ENCODE assay signal across 8 cellular contexts in the genomic region with DNA sequence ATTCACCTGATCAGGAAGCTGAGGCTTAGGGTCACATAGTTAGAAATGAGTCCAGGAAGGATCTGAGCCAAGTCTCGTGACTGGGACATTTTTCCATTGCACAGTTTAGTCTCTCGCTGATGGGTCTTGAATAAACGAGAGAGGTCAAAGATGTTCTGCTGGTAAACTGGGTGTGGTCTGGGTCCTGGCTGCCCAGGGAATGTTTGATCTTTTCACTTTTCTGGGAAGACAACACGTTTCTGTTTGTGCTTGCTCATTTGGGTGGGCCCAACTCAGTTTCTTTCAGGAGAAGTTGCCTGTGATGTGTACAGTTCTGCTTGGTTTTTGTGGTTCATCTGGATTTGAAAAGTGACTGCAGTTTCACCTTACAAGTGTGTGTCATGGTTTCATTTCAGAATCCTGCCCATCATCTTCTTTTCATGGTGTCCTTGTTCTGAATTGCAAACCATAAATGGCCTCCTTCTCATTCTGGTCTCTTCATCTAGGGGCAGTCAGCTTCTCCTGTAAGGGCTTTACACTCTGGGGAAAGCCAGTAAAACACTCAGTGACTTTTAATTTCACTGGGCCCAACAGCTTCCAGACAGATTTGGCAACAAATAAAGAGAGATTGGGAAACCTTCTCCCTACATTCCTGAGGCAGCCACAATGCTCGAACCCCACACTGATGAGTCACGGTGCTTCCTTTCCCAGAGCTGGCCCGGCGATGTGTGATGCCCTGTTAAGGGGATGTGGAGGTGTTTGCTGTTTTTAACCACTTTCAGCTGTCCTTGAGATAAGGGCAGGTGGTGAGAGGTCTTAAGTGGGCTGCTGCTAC. TPM values are rescaled to one million over a fixed set of nuclear protein-coding genes. Genes with fewer than 3 reads are reported as not detected.
DNase-seq lines count a peak whose midpoint lies in the region; ATAC-seq, FAIRE-seq and TF ChIP-seq lines count a peak whose summit lies in the region.

No MANE protein-coding gene starts in this region.

- dilution Hi-C loops in keratinocyte (cut with MboI; ENCODE audit: extremely low pct_ligation_motif_present, low sequenced_read_pairs), result no loop called here

- H3K79me2 ChIP-seq in keratinocyte (ENCODE audit: control insufficient read depth, insufficient read depth, low read length), result peaks cover 46% of the 10 kb centered on the region

- peaks cover 51% of the 10 kb centered on the region for H3K4me1 ChIP-seq in keratinocyte (ENCODE audit: control insufficient read depth, extremely low read depth, insufficient read depth, low read length)
- peaks cover 11 to 26% (median 19%) of the 10 kb centered on the region in 4 donors for H3K4me1 ChIP-seq in transverse colon

- no peaks in the 10 kb centered on the region for H3K27me3 ChIP-seq in keratinocyte (ENCODE audit: control insufficient read depth, extremely low read depth, insufficient read depth, low read length)
- peaks cover 1% of the 10 kb centered on the region for H3K27me3 ChIP-seq in transverse colon

- H3K9me3 ChIP-seq in keratinocyte (ENCODE audit: control insufficient read depth, low read depth, low read length) (no peaks in the 10 kb centered on the region), transverse colon (no peaks in the 10 kb centered on the region)

- intact Hi-C loops in activated CD4-positive, alpha-beta T cell treated with anti-CD3 and anti-CD28 coated beads, Interleukin-2, amount 10 ng/mL, durations not matched to agents 24 days and 14 days (cut with micrococcal nuclease), result loop anchor here (1.0 kb wide), 1 partner anchor 11 kb away; no protein-coding TSS in a partner anchor
- intact Hi-C loops in transverse colon (cut with DNase I; ENCODE audit: low total_unique reads), result no loop called here

- TF ChIP-seq POLR2A in transverse colon (IDR thresholded peaks at IDR 0.05), result no peak

- H3K4me2 ChIP-seq in keratinocyte (ENCODE audit: control insufficient read depth, extremely low read depth, insufficient read depth, low read depth, low read length), result peak overlapping the region; percentile 89

- no peak for DNase-seq in activated CD4-positive, alpha-beta T cell treated with anti-CD3 and anti-CD28 coated beads, Interleukin-2, amount 10 ng/mL, durations not matched to agents 24 days and 14 days
- DNase-seq in activated CD4-positive, alpha-beta T cell treated with anti-CD3 and anti-CD28 coated beads for 1 hour, result no peak
- DNase-seq in keratinocyte (ENCODE audit: low read depth, low spot score) (peak; percentile 77), transverse colon (peak; percentile 41), SHP77 treated with DMSO at 0.1 percent for 48 hours (lab: John Stamatoyannopoulos, UW) (no peak), endothelial cell (ENCODE audit: low spot score) (no peak)

- peak overlapping the region; percentile 27 for H3K4me3 Mint-ChIP-seq in activated CD4-positive, alpha-beta T cell treated with anti-CD3 and anti-CD28 coated beads, Interleukin-2, amount 10 ng/mL, durations not matched to agents 24 days and 14 days
- no peak overlapping the region for H3K4me3 Mint-ChIP-seq in endothelial cell (ENCODE audit: unreplicated experiment)

- WGBS in transverse colon (ENCODE audit: low coverage in 1 of 2), 2 donors, result 22 to 42% methylated on average over 3 to 8 of the region's 8 CpGs

- peak; percentile 86 for ATAC-seq in HG03432 (IDR thresholded peaks at IDR 0.05; ENCODE audit: unreplicated experiment)

- H3K9me1 ChIP-seq in keratinocyte (ENCODE audit: control insufficient read depth, extremely low read depth, insufficient read depth, low read length), result no peaks in the 10 kb centered on the region

- H3K27ac Mint-ChIP-seq in activated CD4-positive, alpha-beta T cell treated with anti-CD3 and anti-CD28 coated beads, Interleukin-2, amount 10 ng/mL, durations not matched to agents 24 days and 14 days, result peak overlapping the region; percentile 34
- H3K27ac Mint-ChIP-seq in endothelial cell (ENCODE audit: unreplicated experiment), result no peak overlapping the region

- H3K36me3 ChIP-seq in keratinocyte (ENCODE audit: control insufficient read depth in 2 of 2, extremely low read depth in 1 of 2, insufficient read depth in 2 of 2, low read length in 2 of 2), result peaks cover 0 to 2% of the 10 kb centered on the region in 2 experiments
- H3K36me3 ChIP-seq in transverse colon, result no peaks in the 10 kb centered on the region

- H3K4me1 Mint-ChIP-seq in activated CD4-positive, alpha-beta T cell treated with anti-CD3 and anti-CD28 coated beads, Interleukin-2, amount 10 ng/mL, durations not matched to agents 24 days and 14 days, result peaks cover 17% of the 10 kb centered on the region
- H3K4me1 Mint-ChIP-seq in endothelial cell (ENCODE audit: unreplicated experiment), result peaks cover 15% of the 10 kb centered on the region

- H4K20me1 ChIP-seq in keratinocyte (ENCODE audit: control insufficient read depth, extremely low read depth, insufficient read depth, low read length), result no peaks in the 10 kb centered on the region

- peaks cover 54% of the 10 kb centered on the region for H3K27me3 Mint-ChIP-seq in activated CD4-positive, alpha-beta T cell treated with anti-CD3 and anti-CD28 coated beads, Interleukin-2, amount 10 ng/mL, durations not matched to agents 24 days and 14 days
- peaks cover 2% of the 10 kb centered on the region for H3K27me3 Mint-ChIP-seq in endothelial cell (ENCODE audit: unreplicated experiment)

- H3K4me3 ChIP-seq in WI38 (ENCODE audit: low read depth, low read length) (peak overlapping the region; percentile 3; the same call in 1 of the 2 replicates), keratinocyte (ENCODE audit: control insufficient read depth in 2 of 3, extremely low read depth in 1 of 3, insufficient read depth in 2 of 3, low read depth in 1 of 3, low read length in 3 of 3) (peak overlapping the region in 2 of 3 experiments; percentile 35 to 40), transverse colon (no peak overlapping the region)

- no peak for TF ChIP-seq EP300 in transverse colon (IDR thresholded peaks at IDR 0.05; ENCODE audit: low read depth)

- H3K9ac ChIP-seq in keratinocyte (ENCODE audit: control insufficient read depth, extremely low read depth, insufficient read depth, low read length), result peak overlapping the region; percentile 80

- TF ChIP-seq CTCF in WI38 (IDR thresholded peaks at IDR 0.05; ENCODE audit: low read depth, low read length) (no peak), keratinocyte (optimal IDR thresholded peaks at IDR 0.05 in 1 of 3, IDR thresholded peaks at IDR 0.05 in 1 of 3, conservative IDR thresholded peaks at IDR 0.05 in 1 of 3; ENCODE audit: extremely low read depth in 1 of 3, insufficient read depth in 2 of 3, low read length in 3 of 3) (no peak), transverse colon (IDR thresholded peaks at IDR 0.05) (no peak), endothelial cell (IDR thresholded peaks at IDR 0.05; ENCODE audit: unreplicated experiment) (no peak)

- in situ Hi-C loops in transverse colon (cut with MboI; ENCODE audit: low pct_ligation_motif_present in 1 of 4, low pct_unique_long_range_greater_than_20kb in 1 of 4, low sequenced_read_pairs in 3 of 4), result no loop called here

- no peaks in the 10 kb centered on the region for H3K36me3 Mint-ChIP-seq in activated CD4-positive, alpha-beta T cell treated with anti-CD3 and anti-CD28 coated beads, Interleukin-2, amount 10 ng/mL, durations not matched to agents 24 days and 14 days (ENCODE audit: low read depth)
- H3K36me3 Mint-ChIP-seq in endothelial cell (ENCODE audit: low read depth, unreplicated experiment), result no peaks in the 10 kb centered on the region

- H3K9me3 Mint-ChIP-seq in activated CD4-positive, alpha-beta T cell treated with anti-CD3 and anti-CD28 coated beads, Interleukin-2, amount 10 ng/mL, durations not matched to agents 24 days and 14 days, result no peaks in the 10 kb centered on the region
- H3K9me3 Mint-ChIP-seq in endothelial cell (ENCODE audit: unreplicated experiment), result no peaks in the 10 kb centered on the region

- peak; percentile 84 for FAIRE-seq in keratinocyte (lab: Jason Lieb, UNC)

- H3K27ac ChIP-seq in keratinocyte (ENCODE audit: control insufficient read depth, insufficient read depth, low read length), result peak overlapping the region; percentile 97
- peak overlapping the region; percentile 29 to 73 (median 64) for H3K27ac ChIP-seq in transverse colon

- no peak overlapping the region for H2AFZ ChIP-seq in keratinocyte (ENCODE audit: control insufficient read depth, low read length)

RNA-seq across cellular contexts. Expression of a gene that starts 7.2 kb away (rescaled TPM):
- 0.07 TPM in 1 of 2 replicates, not detected in the other for total RNA-seq in activated CD4-positive, alpha-beta T cell treated with anti-CD3 and anti-CD28 coated beads, Interleukin-2, amount 10 ng/mL, durations not matched to agents 24 days and 14 days
- 241 to 382 TPM (median 335 TPM) in 3 replicates for polyA plus RNA-seq in keratinocyte
- polyA plus RNA-seq in keratinocyte (2011; ENCODE audit: low read depth), result 430 TPM
- 209 and 270 TPM in 2 replicates for polyA plus RNA-seq in keratinocyte (2011; cell fraction: cytosol; rRNA removed)
- polyA plus RNA-seq in keratinocyte (2011; cell fraction: nucleus; rRNA removed), result 885 and 985 TPM in 2 replicates
- 282 and 1,276 TPM in 2 replicates for polyA plus RNA-seq in keratinocyte (2012; ENCODE audit: low replicate concordance)
- polyA minus RNA-seq in keratinocyte, result 91.7 to 136 TPM (median 110 TPM) in 3 replicates
- polyA minus RNA-seq in keratinocyte (2011; cell fraction: cytosol; rRNA and poly(A)+ RNA removed), result 428 TPM
- 574 and 697 TPM in 2 replicates for polyA minus RNA-seq in keratinocyte (2011; cell fraction: nucleus; rRNA and poly(A)+ RNA removed)
- total RNA-seq in transverse colon (under 1 TPM in 2 of 4 donors, not detected in 2; 0.55 to 0.79 TPM), endothelial cell (ENCODE audit: unreplicated experiment) (0.10 TPM)

RNA-seq across cellular contexts. Expression of a gene that starts 37.8 kb away (rescaled TPM):
- 10.6 and 13.8 TPM in 2 replicates for total RNA-seq in activated CD4-positive, alpha-beta T cell treated with anti-CD3 and anti-CD28 coated beads, Interleukin-2, amount 10 ng/mL, durations not matched to agents 24 days and 14 days
- polyA plus RNA-seq in keratinocyte, result 10.1 to 16.3 TPM (median 13.1 TPM) in 3 replicates
- polyA plus RNA-seq in keratinocyte (2011; ENCODE audit: low read depth), result 34.3 TPM
- polyA plus RNA-seq in keratinocyte (2011; cell fraction: cytosol; rRNA removed), result 5.8 and 11.8 TPM in 2 replicates
- polyA plus RNA-seq in keratinocyte (2011; cell fraction: nucleus; rRNA removed), result 17.9 and 25.5 TPM in 2 replicates
- polyA plus RNA-seq in keratinocyte (2012; ENCODE audit: low replicate concordance), result 10.3 and 15.3 TPM in 2 replicates
- 2.5 to 12.6 TPM (median 7.6 TPM) in 3 replicates for polyA minus RNA-seq in keratinocyte
- 17.8 TPM for polyA minus RNA-seq in keratinocyte (2011; cell fraction: cytosol; rRNA and poly(A)+ RNA removed)
- polyA minus RNA-seq in keratinocyte (2011; cell fraction: nucleus; rRNA and poly(A)+ RNA removed), result 7.6 and 11.2 TPM in 2 replicates
- total RNA-seq in transverse colon (10 to 100 TPM in 3 of 4 donors, 1 to 10 TPM in 1; 6.4 to 29.4 (median 20.0) TPM), endothelial cell (ENCODE audit: unreplicated experiment) (7.6 TPM)

Comparison
In these comparisons a context has a peak if more than half of its experiments do, and no peak if none do; other contexts are left out.
1. DNase-seq: peak in keratinocyte (single experiment) and transverse colon (single experiment); none in activated CD4-positive, alpha-beta T cell treated with anti-CD3 and anti-CD28 coated beads, Interleukin-2, amount 10 ng/mL, durations not matched to agents 24 days and 14 days (single experiment), activated CD4-positive, alpha-beta T cell treated with anti-CD3 and anti-CD28 coated beads for 1 hour (single experiment), SHP77 treated with DMSO at 0.1 percent for 48 hours (single experiment) and endothelial cell (single experiment).
2. H3K4me3 ChIP-seq: peak in WI38 (single experiment) and keratinocyte (2 of 3); none in transverse colon (0 of 4).